ENCODE assay signal across 8 cellular contexts in the genomic region with DNA sequence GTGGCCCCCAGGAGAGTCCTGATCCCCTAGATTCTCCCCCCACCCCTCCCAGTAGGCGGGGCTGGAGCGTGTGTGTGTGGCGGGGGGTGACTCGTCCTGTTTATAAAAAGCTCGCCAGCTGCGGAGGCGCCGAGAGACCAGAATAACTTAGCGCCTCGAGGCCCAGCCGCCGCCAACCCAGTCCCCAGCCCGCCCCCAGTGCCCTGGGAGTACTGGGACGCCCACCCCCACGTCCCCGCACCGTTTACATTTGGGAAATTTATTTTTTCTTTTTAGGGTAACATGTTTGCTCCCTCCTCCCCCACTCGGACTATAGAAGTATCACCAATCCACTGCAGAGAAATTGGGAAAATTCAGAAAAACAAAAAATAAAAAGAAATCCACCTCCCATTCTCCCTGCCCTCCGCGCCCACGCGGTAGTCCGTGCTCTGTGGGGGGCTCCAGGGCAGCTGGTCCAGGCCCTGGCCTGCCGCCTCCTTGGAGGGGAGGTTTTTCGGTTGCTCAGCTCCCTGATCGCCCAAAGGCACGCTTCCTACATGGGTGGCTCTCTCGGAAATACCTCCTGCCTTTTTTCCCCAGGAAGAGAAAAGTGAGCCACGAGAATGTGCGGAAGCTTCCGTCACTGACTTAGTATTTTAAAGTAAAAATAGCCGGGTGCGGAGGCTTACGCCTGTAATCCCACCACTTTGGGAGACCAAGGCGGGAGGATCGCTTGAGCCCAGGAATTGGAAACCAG. TPM values are rescaled to one million over a fixed set of nuclear protein-coding genes. Genes with fewer than 3 reads are reported as not detected.
A peak's percentile ranks its signal among the peaks of the same experiment; 100 is the strongest.
DNase-seq lines count a peak whose midpoint lies in the region; ATAC-seq and TF ChIP-seq lines count a peak whose summit lies in the region.

No MANE protein-coding gene starts in this region.

- no peaks in the 10 kb centered on the region for H3K9me3 Mint-ChIP-seq in naive B cell

- H3K9me3 ChIP-seq in thyroid gland = no peaks in the 10 kb centered on the region

- peak overlapping the region; percentile 93 to 99 (median 97) for H3K27ac ChIP-seq in thyroid gland

- peaks cover 1 to 7% (median 6%) of the 10 kb centered on the region in 3 donors for H3K27me3 Mint-ChIP-seq in naive B cell

- H3K27ac Mint-ChIP-seq in naive B cell = peak overlapping the region; percentile 95 to 100 (median 99)

- no peak for TF ChIP-seq CTCF in fibroblast of the aortic adventitia (IDR thresholded peaks at IDR 0.05; ENCODE audit: insufficient read depth, low read length)
- TF ChIP-seq CTCF in thyroid gland (IDR thresholded peaks at IDR 0.05) = no peak

- H3K4me3 ChIP-seq in fibroblast of the aortic adventitia (ENCODE audit: low read depth, low read length) = peak overlapping the region; percentile 73
- H3K4me3 ChIP-seq in thyroid gland (replicated peaks in 1 of 3) = peak overlapping the region; percentile 46 to 63 (median 55)

- intact Hi-C loops in thyroid gland (cut with DNase I) = loop anchor here (10.0 kb wide), 1 partner anchor 209 kb away; a partner anchor contains a TSS

- no peaks in the 10 kb centered on the region for H3K36me3 Mint-ChIP-seq in naive B cell

- no peak for ATAC-seq in activated CD4-positive, CD25-positive, alpha-beta regulatory T cell treated with anti-CD3 and anti-CD28 coated beads, Interleukin-2, amount 50 U/mL, for 24 hours
- peak; percentile 8 for ATAC-seq in naive B cell (ENCODE audit: low read depth in 2 of 2)

- 23 to 27% methylated on average over 35 to 36 of the region's 36 CpGs for WGBS in thyroid gland, 2 donors

- no peaks in the 10 kb centered on the region for H3K27me3 ChIP-seq in thyroid gland

- H3K4me3 Mint-ChIP-seq in naive B cell = peak overlapping the region; percentile 87 to 98 (median 97)

- H3K36me3 ChIP-seq in thyroid gland = no peaks in the 10 kb centered on the region

- peaks cover 17 to 19% of the 10 kb centered on the region in 2 donors for H3K4me1 ChIP-seq in thyroid gland

- H3K4me1 Mint-ChIP-seq in naive B cell = peaks cover 19 to 35% (median 23%) of the 10 kb centered on the region in 3 donors

- DNase-seq in activated CD4-positive, CD25-positive, alpha-beta regulatory T cell (lab: John Stamatoyannopoulos, UW) = peak in 3 of 4 experiments; percentile 32 to 43 (median 42)
- DNase-seq in OCI-M1 (lab: John Stamatoyannopoulos, UW) = peak; percentile 72
- peak; percentile 30 for DNase-seq in activated gamma-delta T cell treated with anti-CD3 and anti-CD28 coated beads, Interleukin-2, amount 50 U/mL, for 16 hours (ENCODE audit: low read depth)
- DNase-seq in fibroblast of the aortic adventitia (ENCODE audit: low read depth) = peak; percentile 79
- DNase-seq in naive B cell = peak; percentile 63
- peak; percentile 78 to 82 for DNase-seq in thyroid gland
- DNase-seq in SW480 (ENCODE audit: low spot score) = no peak

- peak in 1 of 2 donors; percentile 47 for TF ChIP-seq POLR2A in thyroid gland (IDR thresholded peaks at IDR 0.05)

RNA-seq across cellular contexts. Expression of a gene that starts 1.5 kb away (rescaled TPM):
- total RNA-seq in fibroblast of the aortic adventitia (ENCODE audit: low replicate concordance) = 2.8 TPM in 1 of 2 replicates, not detected in the other
- 1 to 10 TPM in 3 of 6 donors, under 1 TPM in 3; 0.21 to 2.8 (median 0.80) TPM for polyA plus RNA-seq in naive B cell (ENCODE audit: low read depth in 6 of 6)
- 1 to 10 TPM in 2 of 4 donors, under 1 TPM in 1, not detected in 1; 0.40 to 2.5 (median 2.0) TPM for total RNA-seq in thyroid gland

RNA-seq across cellular contexts. Expression of a gene that starts 12.3 kb away (rescaled TPM):
- 4.4 and 11.7 TPM in 2 replicates for total RNA-seq in fibroblast of the aortic adventitia (ENCODE audit: low replicate concordance)
- 10 to 100 TPM in 3 of 6 donors, 1 to 10 TPM in 3; 1.8 to 12.0 (median 10.2) TPM for polyA plus RNA-seq in naive B cell (ENCODE audit: low read depth in 6 of 6)
- 10 to 100 TPM in 3 of 4 donors, 1 to 10 TPM in 1; 4.7 to 57.7 (median 29.3) TPM for total RNA-seq in thyroid gland

RNA-seq across cellular contexts. Expression of a gene that starts 20.9 kb away (rescaled TPM):
- total RNA-seq in fibroblast of the aortic adventitia (ENCODE audit: low replicate concordance) (not detected in 2 replicates), thyroid gland (1 to 10 TPM in 1 of 4 donors, under 1 TPM in 2, not detected in 1; 0.27 to 1.4 (median 0.92) TPM)
- polyA plus RNA-seq in naive B cell (ENCODE audit: low read depth in 6 of 6) = not detected

RNA-seq across cellular contexts. Expression of a gene that starts 31.7 kb away (rescaled TPM):
- total RNA-seq in fibroblast of the aortic adventitia (ENCODE audit: low replicate concordance) (0.90 and 23.1 TPM in 2 replicates), thyroid gland (10 to 100 TPM; 36.3 to 58.4 (median 40.1) TPM)
- polyA plus RNA-seq in naive B cell (ENCODE audit: low read depth in 6 of 6) = 100 to 1,000 TPM; 107 to 293 (median 206) TPM

RNA-seq across cellular contexts. Expression of a gene that starts 52.4 kb away (rescaled TPM):
- total RNA-seq in fibroblast of the aortic adventitia (ENCODE audit: low replicate concordance) (36.7 and 41.3 TPM in 2 replicates), thyroid gland (10 to 100 TPM; 14.4 to 33.0 (median 19.8) TPM)
- 1 to 10 TPM; 1.2 to 5.7 (median 2.3) TPM for polyA plus RNA-seq in naive B cell (ENCODE audit: low read depth in 6 of 6)

Comparison
In these comparisons a context has a peak if more than half of its experiments do, and no peak if none do; other contexts are left out.
1. ATAC-seq: peak in naive B cell (2 of 2); none in activated CD4-positive, CD25-positive, alpha-beta regulatory T cell treated with anti-CD3 and anti-CD28 coated beads, Interleukin-2, amount 50 U/mL, for 24 hours (0 of 2).